17 cellular contexts compared by ENCODE assay signal in genomic region chr11:134387501-134387900, GRCh38. TPM values are rescaled to one million over a fixed set of nuclear protein-coding genes. Genes with fewer than 3 reads are reported as not detected.
"Had no signal": no experiment of that assay in that cellular context is flagged by ENCODE, and none has a peak within 500 bp of the region (broad histone marks: within the 10 kb centered on the region; RNA-seq: fewer than 3 reads in every experiment).

No MANE protein-coding gene starts in this region.

- DNase-seq: activated CD4-positive, CD25-positive, alpha-beta regulatory T cell; activated naive CD4-positive, alpha-beta T cell treated with Interleukin-2 at 50 U/mL for 16 hours; effector CD4-positive, alpha-beta T cell; mesenchymal stem cell; stimulated activated CD4-positive, alpha-beta T cell treated with anti-CD3 and anti-CD28 coated beads, Interleukin-4, amount 100 ng/mL, for 24 hours; T-helper 9 cell; testis; upper lobe of left lung had no signal

- H3K4me3 ChIP-seq: esophagus muscularis mucosa, testis, upper lobe of left lung had no signal

- FAIRE-seq: astrocyte, bronchial epithelial cell, endothelial cell of umbilical vein had no signal

- H3K27me3 ChIP-seq: testis, upper lobe of left lung had no signal

- H3K4me3 Mint-ChIP-seq: stimulated activated memory B cell treated with anti-CD40 and anti-IgM and Interleukin-4, amounts not matched to agents 10 μg/mL and 1 μg/mL and 100 μg/mL, for 72 hours had no signal

- H3K36me3 ChIP-seq: esophagus muscularis mucosa, upper lobe of left lung had no signal

- H3K9me3 ChIP-seq: esophagus muscularis mucosa, testis, upper lobe of left lung had no signal

- H3K36me3 Mint-ChIP-seq: naive thymus-derived CD8-positive, alpha-beta T cell; stimulated activated memory B cell treated with anti-CD40 and anti-IgM and Interleukin-4, amounts not matched to agents 10 μg/mL and 1 μg/mL and 100 μg/mL, for 72 hours had no signal

- H3K4me1 ChIP-seq: esophagus muscularis mucosa, testis, upper lobe of left lung had no signal

- H3K27ac ChIP-seq: esophagus muscularis mucosa, testis, upper lobe of left lung had no signal

- H3K4me1 Mint-ChIP-seq: stimulated activated memory B cell treated with anti-CD40 and anti-IgM and Interleukin-4, amounts not matched to agents 10 μg/mL and 1 μg/mL and 100 μg/mL, for 72 hours had no signal

- ATAC-seq: naive thymus-derived CD8-positive, alpha-beta T cell; sciatic nerve; stimulated activated memory B cell treated with anti-CD40 and anti-IgM and Interleukin-4, amounts not matched to agents 10 μg/mL and 1 μg/mL and 100 μg/mL, for 72 hours had no signal

- H3K9me3 Mint-ChIP-seq: activated CD4-positive, alpha-beta T cell treated with anti-CD3 and anti-CD28 coated beads, Interleukin-2, amount 10 ng/mL, durations not matched to agents 7 days and 5 days; activated T-helper 2 cell treated with anti-CD3 and anti-CD28 coated beads, Interferon-gamma antibody, Interleukin-2, Interleukin-4, amounts not matched to agents 10 μg/mL and 5 μg/mL and 100 μg/mL, durations not matched to agents 14 hours and 24 hours and 36 hours; naive thymus-derived CD8-positive, alpha-beta T cell; stimulated activated memory B cell treated with anti-CD40 and anti-IgM and Interleukin-4, amounts not matched to agents 10 μg/mL and 1 μg/mL and 100 μg/mL, for 72 hours had no signal

- H3K27ac Mint-ChIP-seq: activated T-helper 2 cell treated with anti-CD3 and anti-CD28 coated beads, Interferon-gamma antibody, Interleukin-2, Interleukin-4, amounts not matched to agents 10 μg/mL and 5 μg/mL and 100 μg/mL, durations not matched to agents 14 hours and 24 hours and 36 hours; stimulated activated memory B cell treated with anti-CD40 and anti-IgM and Interleukin-4, amounts not matched to agents 10 μg/mL and 1 μg/mL and 100 μg/mL, for 72 hours had no signal

RNA-seq across cellular contexts. Expression of gene B3GAT1, which starts 24.5 kb away (rescaled TPM):
- total RNA-seq: endothelial cell of umbilical vein had no signal
- polyA plus RNA-seq: naive thymus-derived CD8-positive, alpha-beta T cell had no signal
